Comparison of ENCODE assay signal across 10 cellular contexts in genomic region chr1:32247452-32247851, GRCh38. TPM values are rescaled to one million over a fixed set of nuclear protein-coding genes. Genes with fewer than 3 reads are reported as not detected.
DNase-seq lines count a peak whose midpoint lies in the region; ATAC-seq and TF ChIP-seq lines count a peak whose summit lies in the region.
"Had no signal": no experiment of that assay in that cellular context is flagged by ENCODE, and none has a peak within 500 bp of the region (broad histone marks: within the 10 kb centered on the region; RNA-seq: fewer than 3 reads in every experiment).

No MANE protein-coding gene starts in this region.

- H4K8ac ChIP-seq in mesenchymal stem cell (ENCODE audit: low read length): no peak overlapping the region

- H2BK15ac ChIP-seq in mesenchymal stem cell (ENCODE audit: low read depth, poor library complexity, severe bottlenecking): no peak overlapping the region

- H3K14ac ChIP-seq in mesenchymal stem cell (ENCODE audit: low read length in 2 of 2): no peak overlapping the region

- no peak overlapping the region for H3K23ac ChIP-seq in mesenchymal stem cell (ENCODE audit: low read length in 2 of 2)

- H3K4me3 Mint-ChIP-seq in activated CD4-positive, alpha-beta T cell treated with anti-CD3 and anti-CD28 coated beads for 36 hours: no peak overlapping the region

- H4K91ac ChIP-seq in mesenchymal stem cell (ENCODE audit: low read length): peak overlapping the region; percentile 1

- no peaks in the 10 kb centered on the region for H3K9me3 Mint-ChIP-seq in activated CD4-positive, alpha-beta T cell treated with anti-CD3 and anti-CD28 coated beads for 36 hours (ENCODE audit: low read depth)

- peaks cover 16% of the 10 kb centered on the region for H3K36me3 Mint-ChIP-seq in activated CD4-positive, alpha-beta T cell treated with anti-CD3 and anti-CD28 coated beads for 36 hours (ENCODE audit: low read depth)

- no peak overlapping the region for H2BK5ac ChIP-seq in mesenchymal stem cell (ENCODE audit: low read depth, low read length, poor library complexity, severe bottlenecking)

- WGBS in adrenal gland, 4 donors: 72 to 97% (median 82%) methylated on average over 4 to 12 of the region's 12 CpGs
- 93% methylated on average over 12 of the region's 12 CpGs for WGBS in mesenchymal stem cell
- 23 to 71% methylated on average over 4 to 8 of the region's 12 CpGs for WGBS in thyroid gland, 2 donors

- H3K27me3 Mint-ChIP-seq in activated CD4-positive, alpha-beta T cell treated with anti-CD3 and anti-CD28 coated beads for 36 hours: no peaks in the 10 kb centered on the region

- H2BK12ac ChIP-seq in mesenchymal stem cell (ENCODE audit: low read length in 2 of 2): no peak overlapping the region

- peak overlapping the region; percentile 92 for H3K27ac Mint-ChIP-seq in activated CD4-positive, alpha-beta T cell treated with anti-CD3 and anti-CD28 coated beads for 36 hours

- POLR2A ChIA-PET in activated CD4-positive, alpha-beta T cell treated with anti-CD3 and anti-CD28 coated beads for 36 hours (lab: Charles Lee): no interaction called here

- H2AK5ac ChIP-seq in mesenchymal stem cell (ENCODE audit: low read length, severe bottlenecking): no peak overlapping the region

- TF ChIP-seq POLR2A in adrenal gland (IDR thresholded peaks at IDR 0.05) (no peak), thyroid gland (IDR thresholded peaks at IDR 0.05) (no peak)

- no peak overlapping the region for H3K4me3 ChIP-seq in adrenal gland
- peak overlapping the region in 1 of 2 experiments; percentile 28 for H3K4me3 ChIP-seq in mesenchymal stem cell (ENCODE audit: insufficient read depth in 1 of 2, low read depth in 1 of 2, low read length in 2 of 2)
- no peak overlapping the region for H3K4me3 ChIP-seq in thyroid gland (replicated peaks in 1 of 3)
- H3K4me3 ChIP-seq: A549, MG63 had no signal

- no peak overlapping the region for H2BK120ac ChIP-seq in mesenchymal stem cell (ENCODE audit: low read depth, low read length)

- H3K4me2 ChIP-seq in mesenchymal stem cell (ENCODE audit: low read length, poor library complexity, severe bottlenecking): no peak overlapping the region
- H3K4me2 ChIP-seq: A549 had no signal

- intact Hi-C loops in activated CD4-positive, alpha-beta T cell treated with anti-CD3 and anti-CD28 coated beads for 36 hours (cut with DNase I, micrococcal nuclease): loop anchor here in 1 of 2 experiments (5.0 kb wide), 1 partner anchor 75 kb away; no protein-coding TSS in a partner anchor
- intact Hi-C loops in adrenal gland (cut with DNase I) (loop anchor here in 1 of 2 donors (5.0 kb wide), 1 partner anchor 45 kb away; the partner anchor contains the start of gene CCDC28B), thyroid gland (cut with DNase I) (no loop called here)

- peaks cover 1 to 23% of the 10 kb centered on the region in 2 donors for H3K4me1 ChIP-seq in adrenal gland (replicated peaks in 1 of 2)
- H3K4me1 ChIP-seq in mesenchymal stem cell (ENCODE audit: control insufficient read depth, insufficient read depth, low read depth, low read length): peaks cover 24% of the 10 kb centered on the region
- H3K4me1 ChIP-seq in thyroid gland: peaks cover 14 to 47% of the 10 kb centered on the region in 2 donors
- peaks cover 3% of the 10 kb centered on the region for H3K4me1 ChIP-seq in foreskin keratinocyte

- H3K27ac ChIP-seq in adrenal gland (peak overlapping the region in 4 of 5 donors; percentile 32 to 89 (median 60)), mesenchymal stem cell (ENCODE audit: low read length, poor library complexity, severe bottlenecking) (no peak overlapping the region), thyroid gland (peak overlapping the region; percentile 27 to 74 (median 74)), foreskin keratinocyte (no peak overlapping the region)

- CTCF ChIA-PET in activated CD4-positive, alpha-beta T cell treated with anti-CD3 and anti-CD28 coated beads for 36 hours (lab: Charles Lee): interaction anchor here (1.1 to 5.9 kb wide), 11 partner anchors 8 to 147 kb away, joined by 3 to 45 read pairs (median 6); no protein-coding TSS in a partner anchor

- H3K4ac ChIP-seq in mesenchymal stem cell (ENCODE audit: low read depth in 1 of 2, low read length in 2 of 2): no peak overlapping the region

- H3K27me3 ChIP-seq in adrenal gland (no peaks in the 10 kb centered on the region), mesenchymal stem cell (ENCODE audit: control insufficient read depth in 1 of 2, insufficient read depth in 1 of 2, low read length in 2 of 2) (peaks cover 0 to 5% of the 10 kb centered on the region in 2 experiments), thyroid gland (no peaks in the 10 kb centered on the region), foreskin keratinocyte (no peaks in the 10 kb centered on the region)
- H3K27me3 ChIP-seq: MG63 had no signal

- peak overlapping the region; percentile 61 for H3K9ac ChIP-seq in mesenchymal stem cell (ENCODE audit: low read length)

- TF ChIP-seq CTCF in adrenal gland (IDR thresholded peaks at IDR 0.05) (no peak), thyroid gland (IDR thresholded peaks at IDR 0.05) (no peak), foreskin keratinocyte (conservative IDR thresholded peaks at IDR 0.05) (no peak)

- peaks cover 43% of the 10 kb centered on the region for H3K4me1 Mint-ChIP-seq in activated CD4-positive, alpha-beta T cell treated with anti-CD3 and anti-CD28 coated beads for 36 hours

- no peak overlapping the region for H2AFZ ChIP-seq in mesenchymal stem cell (ENCODE audit: low read depth, low read length)

- no peak for ATAC-seq in activated CD4-positive, alpha-beta T cell treated with anti-CD3 and anti-CD28 coated beads for 36 hours
- ATAC-seq in foreskin keratinocyte (no peak), HG03520 (IDR thresholded peaks at IDR 0.05; ENCODE audit: unreplicated experiment) (no peak)

- H3K79me1 ChIP-seq in mesenchymal stem cell (replicated peaks; ENCODE audit: low read length, poor library complexity, severe bottlenecking): no peaks in the 10 kb centered on the region

- H3K9me3 ChIP-seq in adrenal gland (replicated peaks in 1 of 3): no peaks in the 10 kb centered on the region
- no peaks in the 10 kb centered on the region for H3K9me3 ChIP-seq in mesenchymal stem cell (ENCODE audit: control insufficient read depth, low read length)
- no peaks in the 10 kb centered on the region for H3K9me3 ChIP-seq in thyroid gland
- H3K9me3 ChIP-seq: A549, MG63 had no signal

- H3K36me3 ChIP-seq in adrenal gland (replicated peaks in 1 of 2): no peaks in the 10 kb centered on the region
- H3K36me3 ChIP-seq in mesenchymal stem cell (ENCODE audit: control insufficient read depth in 1 of 2, insufficient read depth in 2 of 2, low read depth in 1 of 2, low read length in 2 of 2): no peaks in the 10 kb centered on the region
- no peaks in the 10 kb centered on the region for H3K36me3 ChIP-seq in thyroid gland
- H3K36me3 ChIP-seq: MG63 had no signal

- no peak overlapping the region for H3K18ac ChIP-seq in mesenchymal stem cell (ENCODE audit: low read depth in 1 of 2, low read length in 2 of 2)

- DNase-seq in activated CD4-positive, alpha-beta T cell treated with anti-CD3 and anti-CD28 coated beads for 36 hours: no peak
- no peak for DNase-seq in activated CD4-positive, alpha-beta T cell treated with anti-CD3 and anti-CD28 coated beads, Interleukin-2, amount 50 U/mL, for 4 hours
- no peak for DNase-seq in adrenal gland
- DNase-seq in mesenchymal stem cell: no peak
- DNase-seq in thyroid gland: peak; percentile 70 to 73
- DNase-seq in foreskin keratinocyte: no peak
- no peak for DNase-seq in cerebellum (ENCODE audit: low spot score)

RNA-seq across cellular contexts. Expression of gene FAM167B, which starts 0.4 kb away (rescaled TPM):
- total RNA-seq in activated CD4-positive, alpha-beta T cell treated with anti-CD3 and anti-CD28 coated beads for 36 hours: under 1 TPM; 0.72 to 0.82 TPM
- total RNA-seq in adrenal gland: 10 to 100 TPM; 19.4 to 34.5 (median 26.3) TPM
- polyA plus RNA-seq in adrenal gland: 10 to 100 TPM in 2 of 3 donors, 1 to 10 TPM in 1; 5.8 to 58.2 (median 30.0) TPM
- polyA plus RNA-seq in mesenchymal stem cell (2013, experiment 1 of 2): 0.52 TPM
- polyA plus RNA-seq in mesenchymal stem cell (2013, experiment 2 of 2): 0.45 TPM
- total RNA-seq in thyroid gland: 1 to 10 TPM; 3.6 to 5.6 (median 4.1) TPM
- total RNA-seq in foreskin keratinocyte: 0.14 and 0.18 TPM in 2 replicates
- polyA plus RNA-seq in foreskin keratinocyte: 0.17 and 0.27 TPM in 2 replicates
- 0.54 TPM for total RNA-seq in cerebellum

RNA-seq across cellular contexts. Expression of gene LCK, which starts 3.6 kb away (rescaled TPM):
- total RNA-seq in activated CD4-positive, alpha-beta T cell treated with anti-CD3 and anti-CD28 coated beads for 36 hours: 100 to 1,000 TPM; 179 to 220 TPM
- total RNA-seq in adrenal gland: 1 to 10 TPM in 6 of 8 donors, under 1 TPM in 2; 0.30 to 2.7 (median 1.9) TPM
- 1 to 10 TPM in 2 of 3 donors, under 1 TPM in 1; 0.46 to 2.9 (median 1.2) TPM for polyA plus RNA-seq in adrenal gland
- polyA plus RNA-seq in mesenchymal stem cell (2013, experiment 1 of 2): 0.14 TPM
- polyA plus RNA-seq in mesenchymal stem cell (2013, experiment 2 of 2): 0.04 TPM
- total RNA-seq in thyroid gland: 1 to 10 TPM; 2.2 to 4.0 (median 3.5) TPM
- 1.1 TPM in 2 replicates for total RNA-seq in foreskin keratinocyte
- polyA plus RNA-seq in foreskin keratinocyte: 0.81 and 0.91 TPM in 2 replicates
- 0.64 TPM for total RNA-seq in cerebellum

RNA-seq across cellular contexts. Expression of gene EIF3I, which starts 25.2 kb away (rescaled TPM):
- total RNA-seq in activated CD4-positive, alpha-beta T cell treated with anti-CD3 and anti-CD28 coated beads for 36 hours: 100 to 1,000 TPM; 299 to 349 TPM
- total RNA-seq in adrenal gland (100 to 1,000 TPM; 187 to 672 (median 200) TPM), thyroid gland (100 to 1,000 TPM; 193 to 383 (median 216) TPM), foreskin keratinocyte (308 and 324 TPM in 2 replicates), cerebellum (64.5 TPM)
- polyA plus RNA-seq in adrenal gland (100 to 1,000 TPM; 196 to 312 (median 294) TPM), foreskin keratinocyte (343 and 351 TPM in 2 replicates)
- polyA plus RNA-seq in mesenchymal stem cell (2013, experiment 1 of 2): 162 TPM
- polyA plus RNA-seq in mesenchymal stem cell (2013, experiment 2 of 2): 160 TPM

RNA-seq across cellular contexts. Expression of gene TMEM234, which starts 25.3 kb away (rescaled TPM):
- 1 to 10 TPM; 7.3 to 8.2 TPM for total RNA-seq in activated CD4-positive, alpha-beta T cell treated with anti-CD3 and anti-CD28 coated beads for 36 hours
- total RNA-seq in adrenal gland (10 to 100 TPM in 6 of 8 donors, 1 to 10 TPM in 2; 2.1 to 27.1 (median 16.3) TPM), thyroid gland (10 to 100 TPM; 38.4 to 52.8 (median 39.2) TPM), foreskin keratinocyte (16.0 and 18.5 TPM in 2 replicates), cerebellum (22.2 TPM)
- polyA plus RNA-seq in adrenal gland (10 to 100 TPM; 10.2 to 57.7 (median 34.6) TPM), foreskin keratinocyte (19.6 and 20.0 TPM in 2 replicates)
- polyA plus RNA-seq in mesenchymal stem cell (2013, experiment 1 of 2): 22.6 TPM
- 24.2 TPM for polyA plus RNA-seq in mesenchymal stem cell (2013, experiment 2 of 2)

RNA-seq across cellular contexts. Expression of gene DCDC2B, which starts 38.6 kb away (rescaled TPM):
- total RNA-seq in activated CD4-positive, alpha-beta T cell treated with anti-CD3 and anti-CD28 coated beads for 36 hours: not detected
- total RNA-seq in adrenal gland (not detected), thyroid gland (not detected), foreskin keratinocyte (not detected in 2 replicates), cerebellum (not detected)
- polyA plus RNA-seq in adrenal gland (not detected), foreskin keratinocyte (not detected in 2 replicates)
- not detected for polyA plus RNA-seq in mesenchymal stem cell (2013, experiment 1 of 2)
- not detected for polyA plus RNA-seq in mesenchymal stem cell (2013, experiment 2 of 2)
- polyA plus RNA-seq: A549 had no signal

Comparison
In these comparisons a context has a peak if more than half of its experiments do, and no peak if none do; other contexts are left out.
1. DNase-seq: peak in thyroid gland (2 of 2); none in activated CD4-positive, alpha-beta T cell treated with anti-CD3 and anti-CD28 coated beads for 36 hours (single experiment), activated CD4-positive, alpha-beta T cell treated with anti-CD3 and anti-CD28 coated beads, Interleukin-2, amount 50 U/mL, for 4 hours (0 of 2), adrenal gland (0 of 7), mesenchymal stem cell (single experiment), foreskin keratinocyte (0 of 2) and cerebellum (single experiment).
2. H3K27ac ChIP-seq: peak in adrenal gland (4 of 5) and thyroid gland (3 of 3); none in mesenchymal stem cell (single experiment) and foreskin keratinocyte (single experiment).
3. RNA of gene LCK, which starts 3.6 kb away (total RNA-seq): 179 to 220 TPM in activated CD4-positive, alpha-beta T cell treated with anti-CD3 and anti-CD28 coated beads for 36 hours; 2.2 to 4.0 TPM in thyroid gland, 0.30 to 2.7 TPM in adrenal gland, 1.1 TPM in foreskin keratinocyte and 0.64 TPM in cerebellum (single experiment); every median in the first group is over 10 times any median in the second.